Comparison of ENCODE assay signal across 12 cellular contexts in genomic region chr14:31128601-31129526, GRCh38.
DNase-seq lines count a peak whose midpoint lies in the region; ATAC-seq and TF ChIP-seq lines count a peak whose summit lies in the region.
"Had no signal": no experiment of that assay in that cellular context is flagged by ENCODE, and none has a peak within 500 bp of the region (broad histone marks: within the 10 kb centered on the region; RNA-seq: fewer than 3 reads in every experiment).

No MANE protein-coding gene starts in this region.

- TF ChIP-seq RAD21 in IMR-90 (IDR thresholded peaks at IDR 0.05; ENCODE audit: low read length) = no peak

- 98% methylated on average over 11 of the region's 18 CpGs; no CpG with 5 or more reads in 1 of the 2 experiments for WGBS in IMR-90 (ENCODE audit: extremely low coverage in 2 of 2, insufficient read length in 1 of 2), 2 experiments

- in situ Hi-C loops in IMR-90 (cut with MboI; ENCODE audit: low sequenced_read_pairs) = no loop called here

- no peak overlapping the region for H3K4me2 ChIP-seq in IMR-90 (ENCODE audit: low read depth, low read length)

- peaks cover 4% of the 10 kb centered on the region; the same call in 1 of the 2 replicates for H4K20me1 ChIP-seq in IMR-90 (ENCODE audit: insufficient read depth, low read length)

- ATAC-seq in natural killer cell (no peak), IMR-90 (ENCODE audit: low read depth) (no peak), upper lobe of right lung (peak; percentile 77), HG03025 (IDR thresholded peaks at IDR 0.05; ENCODE audit: low FRiP score, unreplicated experiment) (no peak)
- ATAC-seq in natural killer cell treated with Interleukin-12 subunit alpha and Interleukin-12 subunit beta and Interleukin-15 and Interleukin-18, amount 100 ng/mL, for 72 hours = no peak
- ATAC-seq in central memory CD8-positive, alpha-beta T cell (replicated peaks; ENCODE audit: extremely low read depth, poor library complexity, severe bottlenecking) = no peak
- ATAC-seq: left cardiac atrium had no signal

- no peak overlapping the region for H4K8ac ChIP-seq in IMR-90 (ENCODE audit: low read depth in 2 of 2, low read length in 2 of 2)

- H3K14ac ChIP-seq in IMR-90 (replicated peaks; ENCODE audit: low read depth, low read length) = no peak overlapping the region

- peak overlapping the region; percentile 47 for H3K4me3 Mint-ChIP-seq in natural killer cell
- no peak overlapping the region for H3K4me3 Mint-ChIP-seq in natural killer cell treated with Interleukin-12 subunit alpha and Interleukin-12 subunit beta and Interleukin-15 and Interleukin-18, amount 100 ng/mL, for 72 hours
- no peak overlapping the region for H3K4me3 Mint-ChIP-seq in central memory CD8-positive, alpha-beta T cell

- TF ChIP-seq POLR2A in IMR-90 (IDR thresholded peaks at IDR 0.05; ENCODE audit: low read depth, low read length) = no peak

- H3K27me3 ChIP-seq in IMR-90 (ENCODE audit: control insufficient read depth, insufficient read depth, low read length) (no peaks in the 10 kb centered on the region), upper lobe of right lung (no peaks in the 10 kb centered on the region)
- H3K27me3 ChIP-seq: BLaER1 treated with 17β-estradiol and CSF1 and Interleukin-3, amounts not matched to agents 10 nM and 100 nM had no signal

- no peak overlapping the region for H3K27ac ChIP-seq in IMR-90 (ENCODE audit: insufficient read depth, low read length)
- H3K27ac ChIP-seq in upper lobe of right lung = no peak overlapping the region
- H3K27ac ChIP-seq: BLaER1 treated with 17β-estradiol and CSF1 and Interleukin-3, amounts not matched to agents 10 nM and 100 nM had no signal

- peak overlapping the region; percentile 79 to 86 for H3K27ac Mint-ChIP-seq in natural killer cell
- H3K27ac Mint-ChIP-seq in natural killer cell treated with Interleukin-12 subunit alpha and Interleukin-12 subunit beta and Interleukin-15 and Interleukin-18, amount 100 ng/mL, for 72 hours = no peak overlapping the region
- H3K27ac Mint-ChIP-seq in central memory CD8-positive, alpha-beta T cell (ENCODE audit: low read depth) = peak overlapping the region; percentile 94

- H3K9me3 Mint-ChIP-seq in natural killer cell = no peaks in the 10 kb centered on the region
- H3K9me3 Mint-ChIP-seq in natural killer cell treated with Interleukin-12 subunit alpha and Interleukin-12 subunit beta and Interleukin-15 and Interleukin-18, amount 100 ng/mL, for 72 hours = no peaks in the 10 kb centered on the region
- H3K9me3 Mint-ChIP-seq in central memory CD8-positive, alpha-beta T cell = no peaks in the 10 kb centered on the region

- H2AK5ac ChIP-seq in IMR-90 (ENCODE audit: low read depth, low read length) = no peak overlapping the region

- POLR2A ChIA-PET in IMR-90 (lab: Charles Lee; ENCODE audit: unreplicated experiment) = no interaction called here

- dilution Hi-C loops in IMR-90 (cut with HindIII; ENCODE audit: low sequenced_read_pairs, unreplicated experiment) = no loop called here

- H2AFZ ChIP-seq in IMR-90 (replicated peaks; ENCODE audit: low read length, poor library complexity) = no peak overlapping the region

- H3K4ac ChIP-seq in IMR-90 (ENCODE audit: low read depth, low read length) = no peak overlapping the region

- peaks cover 34% of the 10 kb centered on the region for H3K36me3 Mint-ChIP-seq in natural killer cell
- peaks cover 36% of the 10 kb centered on the region for H3K36me3 Mint-ChIP-seq in natural killer cell treated with Interleukin-12 subunit alpha and Interleukin-12 subunit beta and Interleukin-15 and Interleukin-18, amount 100 ng/mL, for 72 hours
- H3K36me3 Mint-ChIP-seq in central memory CD8-positive, alpha-beta T cell (ENCODE audit: insufficient read depth) = peaks cover 46% of the 10 kb centered on the region

- H3K27me3 Mint-ChIP-seq in natural killer cell (ENCODE audit: low read depth in 2 of 2) = no peaks in the 10 kb centered on the region
- H3K27me3 Mint-ChIP-seq in natural killer cell treated with Interleukin-12 subunit alpha and Interleukin-12 subunit beta and Interleukin-15 and Interleukin-18, amount 100 ng/mL, for 72 hours = no peaks in the 10 kb centered on the region
- no peaks in the 10 kb centered on the region for H3K27me3 Mint-ChIP-seq in central memory CD8-positive, alpha-beta T cell

- no peak overlapping the region for H3K56ac ChIP-seq in IMR-90 (ENCODE audit: extremely low read depth, insufficient read depth, low read length)

- H3K4me1 Mint-ChIP-seq in natural killer cell = peaks cover 29 to 30% of the 10 kb centered on the region in 2 donors
- peaks cover 22 to 31% of the 10 kb centered on the region in 2 donors for H3K4me1 Mint-ChIP-seq in natural killer cell treated with Interleukin-12 subunit alpha and Interleukin-12 subunit beta and Interleukin-15 and Interleukin-18, amount 100 ng/mL, for 72 hours (ENCODE audit: low read depth in 2 of 2)
- H3K4me1 Mint-ChIP-seq in central memory CD8-positive, alpha-beta T cell = peaks cover 18% of the 10 kb centered on the region

- H4K5ac ChIP-seq in IMR-90 (ENCODE audit: low read depth, low read length) = no peak overlapping the region

- H3K4me1 ChIP-seq in IMR-90 (ENCODE audit: control insufficient read depth, insufficient read depth, low read length) (no peaks in the 10 kb centered on the region), upper lobe of right lung (peaks cover 4% of the 10 kb centered on the region)

- H3K9me3 ChIP-seq in IMR-90 (ENCODE audit: control insufficient read depth, insufficient read depth, low read length) (no peaks in the 10 kb centered on the region), upper lobe of right lung (no peaks in the 10 kb centered on the region)
- H3K9me3 ChIP-seq: BLaER1 treated with 17β-estradiol and CSF1 and Interleukin-3, amounts not matched to agents 10 nM and 100 nM had no signal

- H4K91ac ChIP-seq in IMR-90 (ENCODE audit: insufficient read depth, low read depth, low read length) = no peak overlapping the region

- H3K36me3 ChIP-seq in IMR-90 (ENCODE audit: control insufficient read depth, insufficient read depth, low read length) (peaks cover 32% of the 10 kb centered on the region), upper lobe of right lung (peaks cover 90% of the 10 kb centered on the region)

- no peak overlapping the region for H2BK5ac ChIP-seq in IMR-90 (ENCODE audit: low read depth, low read length, poor library complexity, severe bottlenecking)

- no peak overlapping the region for H2BK120ac ChIP-seq in IMR-90 (ENCODE audit: low read depth, low read length)

- no peak overlapping the region for H2BK20ac ChIP-seq in IMR-90 (ENCODE audit: low read depth, low read length)

- peaks cover 7 to 23% of the 10 kb centered on the region in 2 experiments for H3K79me1 ChIP-seq in IMR-90 (ENCODE audit: low read depth in 1 of 2, low read length in 2 of 2)

- TSS peak; percentile 78 for BruUV-seq in IMR-90 (replicated peaks; lab: Mats Ljungman, UMichigan)

- peaks cover 6% of the 10 kb centered on the region; the same call in 1 of the 2 replicates for H3K9me1 ChIP-seq in IMR-90 (ENCODE audit: insufficient read depth, low read length)

- H2AK9ac ChIP-seq in IMR-90 (replicated peaks; ENCODE audit: low read depth, low read length, poor library complexity) = no peak overlapping the region

- H3K18ac ChIP-seq in IMR-90 (ENCODE audit: low read depth, low read length) = no peak overlapping the region

- DNase-seq in natural killer cell (no peak), IMR-90 (no peak), upper lobe of right lung (no peak), NCI-H2029 treated with DMSO at 0.1 percent for 48 hours (lab: John Stamatoyannopoulos, UW) (no peak), NCI-H1105 (lab: John Stamatoyannopoulos, UW) (no peak)
- DNase-seq in natural killer cell treated with Interleukin-12 subunit alpha and Interleukin-12 subunit beta and Interleukin-15 and Interleukin-18, amount 100 ng/mL, for 72 hours (ENCODE audit: low spot score) = no peak
- DNase-seq in central memory CD8-positive, alpha-beta T cell (ENCODE audit: low spot score in 2 of 2) = no peak
- DNase-seq: left cardiac atrium, NCI-H774, posterior cingulate gyrus had no signal

- H2BK15ac ChIP-seq in IMR-90 (ENCODE audit: low read depth, low read length) = no peak overlapping the region

- no peak overlapping the region for H3K9ac ChIP-seq in IMR-90 (ENCODE audit: low read depth, low read length)
- H3K9ac ChIP-seq: BLaER1 treated with 17β-estradiol and CSF1 and Interleukin-3, amounts not matched to agents 10 nM and 100 nM had no signal

- no peak overlapping the region for H3K23ac ChIP-seq in IMR-90 (ENCODE audit: low read depth, low read length)

- TF ChIP-seq CTCF in natural killer cell (IDR thresholded peaks at IDR 0.05) = no peak
- TF ChIP-seq CTCF in IMR-90 (conservative IDR thresholded peaks at IDR 0.05; ENCODE audit: low read depth, low read length) = no peak
- no peak for TF ChIP-seq CTCF in upper lobe of right lung (IDR thresholded peaks at IDR 0.05)

- intact Hi-C loops in natural killer cell (cut with micrococcal nuclease) = loop anchor here (2.0 kb wide), 1 partner anchor 228 kb away; no protein-coding TSS in a partner anchor
- intact Hi-C loops in IMR-90 (cut with micrococcal nuclease) = no loop called here
- intact Hi-C loops in upper lobe of right lung (cut with DNase I) = no loop called here

- H3K4me3 ChIP-seq in IMR-90 (ENCODE audit: insufficient read depth, low read depth, low read length) (no peak overlapping the region), upper lobe of right lung (no peak overlapping the region)
- H3K4me3 ChIP-seq: BLaER1 treated with 17β-estradiol and CSF1 and Interleukin-3, amounts not matched to agents 10 nM and 100 nM had no signal

- CTCF ChIA-PET in IMR-90 (lab: Yijun Ruan, JAX) = no interaction called here

TF ChIP-seq in IMR-90, 13 proteins besides CTCF, POLR2A, EP300 and RAD21 (continues in another document):
- TF ChIP-seq ELK1 (IDR thresholded peaks at IDR 0.05; ENCODE audit: borderline replicate concordance, low read depth, low read length) (no peak), BHLHE40 (IDR thresholded peaks at IDR 0.05; ENCODE audit: low read depth, low read length) (no peak), CHD1 (IDR thresholded peaks at IDR 0.05; ENCODE audit: low read depth, low read length) (no peak), CEBPB (IDR thresholded peaks at IDR 0.05; ENCODE audit: low read depth, low read length) (no peak), MAFK (IDR thresholded peaks at IDR 0.05; ENCODE audit: low read depth, low read length) (no peak), SMC3 (IDR thresholded peaks at IDR 0.05; ENCODE audit: low read depth, low read length) (no peak), MAZ (IDR thresholded peaks at IDR 0.05; ENCODE audit: borderline replicate concordance, low read depth, low read length) (no peak), RCOR1 (IDR thresholded peaks at IDR 0.05; ENCODE audit: insufficient replicate concordance, low read length) (no peak)

Comparison
In these comparisons a context has a peak if more than half of its experiments do, and no peak if none do; other contexts are left out.
1. H3K27ac Mint-ChIP-seq: peak in natural killer cell (2 of 2) and central memory CD8-positive, alpha-beta T cell (single experiment); none in natural killer cell treated with Interleukin-12 subunit alpha and Interleukin-12 subunit beta and Interleukin-15 and Interleukin-18, amount 100 ng/mL, for 72 hours (0 of 2).